23 cellular contexts compared by ENCODE assay signal in the genomic region with DNA sequence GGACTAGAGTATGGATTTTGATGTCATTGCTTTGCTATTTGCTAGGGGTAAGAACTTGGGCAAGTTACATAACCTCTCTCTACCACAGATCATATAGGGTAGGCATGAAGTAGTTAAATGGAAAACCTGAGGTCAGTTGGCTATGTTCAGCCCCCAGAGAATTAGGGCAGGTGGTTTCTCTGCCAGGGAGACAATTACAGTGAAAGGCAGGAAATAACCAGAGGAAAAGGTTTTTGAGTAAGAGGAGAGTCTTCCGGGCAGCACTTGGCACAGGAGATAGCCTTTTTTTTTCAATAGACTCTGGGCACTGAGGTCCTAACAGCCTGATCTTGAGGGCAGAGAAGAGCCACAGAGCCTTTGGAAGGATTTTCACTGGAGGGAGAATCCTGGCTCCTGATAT.
"Had no signal": no experiment of that assay in that cellular context is flagged by ENCODE, and none has a peak within 500 bp of the region (broad histone marks: within the 10 kb centered on the region; RNA-seq: fewer than 3 reads in every experiment).

No MANE protein-coding gene starts in this region.

- H3K4me3 ChIP-seq: adrenal gland, dorsolateral prefrontal cortex, esophagus muscularis mucosa, right lobe of liver, thyroid gland, upper lobe of right lung had no signal

- H3K27ac Mint-ChIP-seq: activated CD8-positive, alpha-beta T cell treated with anti-CD3 and anti-CD28 coated beads, Interleukin-2, amount 10 ng/mL, durations not matched to agents 7 days and 5 days; activated naive CD8-positive, alpha-beta T cell; effector memory CD8-positive, alpha-beta T cell; nephron had no signal

- H3K4me1 ChIP-seq: right lobe of liver, thyroid gland had no signal

- ATAC-seq: activated CD8-positive, alpha-beta T cell treated with anti-CD3 and anti-CD28 coated beads, Interleukin-2, amount 10 ng/mL, durations not matched to agents 7 days and 5 days; effector memory CD8-positive, alpha-beta T cell; right lobe of liver; upper lobe of right lung had no signal

- H3K27me3 ChIP-seq: adrenal gland, esophagus muscularis mucosa, right lobe of liver, thyroid gland, upper lobe of right lung had no signal

- H3K9me3 ChIP-seq: adrenal gland, esophagus muscularis mucosa, right lobe of liver, thyroid gland, upper lobe of right lung had no signal

- H3K4me1 Mint-ChIP-seq: central memory CD8-positive, alpha-beta T cell had no signal

- H3K27ac ChIP-seq: adrenal gland, dorsolateral prefrontal cortex, right lobe of liver, thyroid gland, upper lobe of right lung, WERI-Rb-1 had no signal

- H3K9me3 Mint-ChIP-seq: central memory CD8-positive, alpha-beta T cell; effector memory CD8-positive, alpha-beta T cell; nephron had no signal

- H3K4me3 Mint-ChIP-seq: activated CD8-positive, alpha-beta T cell treated with anti-CD3 and anti-CD28 coated beads, Interleukin-2, amount 10 ng/mL, durations not matched to agents 7 days and 5 days; activated naive CD8-positive, alpha-beta T cell; central memory CD8-positive, alpha-beta T cell; effector memory CD8-positive, alpha-beta T cell; nephron had no signal

- H3K36me3 Mint-ChIP-seq: activated naive CD8-positive, alpha-beta T cell had no signal

- DNase-seq: activated CD4-positive, alpha-beta T cell treated with anti-CD3 and anti-CD28 coated beads for 1 hour; activated CD4-positive, alpha-beta T cell treated with anti-CD3 and anti-CD28 coated beads, Interleukin-2, amount 50 U/mL, for 1 hour; activated CD8-positive, alpha-beta T cell treated with anti-CD3 and anti-CD28 coated beads, Interleukin-2, amount 10 ng/mL, durations not matched to agents 7 days and 5 days; activated gamma-delta T cell treated with Interleukin-2 at 50 U/mL for 16 hours; activated T-cell treated with anti-CD3 and anti-CD28 coated beads, Interleukin-2, amount 50 U/mL, for 1 hour; adrenal gland; dorsolateral prefrontal cortex; effector memory CD8-positive, alpha-beta T cell; islet precursor cell; left cardiac atrium; mesenchymal stem cell; right lobe of liver; small intestine; stimulated activated CD4-positive, alpha-beta T cell treated with anti-CD3 and anti-CD28 coated beads, Interleukin-2, amount 100 ng/mL, for 24 hours; stimulated activated CD8-positive, alpha-beta memory T cell treated with anti-CD3 and anti-CD28 coated beads, Interleukin-4, amount 100 ng/mL, for 48 hours; stimulated activated naive CD4-positive, alpha-beta T cell treated with Interleukin-2 at 50 U/mL for 16 hours; thyroid gland; upper lobe of right lung; WERI-Rb-1 had no signal

- H3K36me3 ChIP-seq: adrenal gland, esophagus muscularis mucosa, right lobe of liver, thyroid gland, upper lobe of right lung, WERI-Rb-1 had no signal
